8 cellular contexts compared by ENCODE assay signal in the genomic region with DNA sequence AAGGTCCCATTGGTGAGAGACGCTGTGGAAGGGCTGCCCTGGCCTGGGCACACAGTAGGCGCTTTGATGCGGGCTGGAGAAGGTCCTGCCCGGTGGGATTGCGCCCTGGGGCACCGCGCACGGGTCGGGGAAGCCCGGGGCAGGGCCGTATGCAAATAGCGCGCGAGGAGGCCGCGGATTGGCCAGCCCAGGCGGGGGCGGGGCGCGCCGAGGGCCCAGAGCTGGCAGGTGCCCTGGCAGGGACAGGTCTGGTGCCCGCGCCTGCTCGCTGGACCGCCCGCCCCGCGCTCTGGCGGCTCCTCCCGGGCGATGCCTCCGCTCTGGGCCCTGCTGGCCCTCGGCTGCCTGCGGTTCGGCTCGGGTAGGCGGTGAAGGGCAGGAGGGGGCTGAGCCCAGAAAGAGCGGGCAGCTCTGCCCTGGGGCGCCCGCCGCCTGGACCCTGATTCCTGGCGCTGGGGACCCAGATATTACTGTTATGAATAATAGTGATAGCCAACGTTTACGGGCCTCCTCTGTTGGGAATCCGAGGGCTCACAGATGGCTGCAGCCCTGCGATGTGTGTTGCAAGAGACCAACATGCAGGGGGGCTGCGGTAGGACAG. TPM values are rescaled to one million over a fixed set of nuclear protein-coding genes. Genes with fewer than 3 reads are reported as not detected.
DNase-seq lines count a peak whose midpoint lies in the region; ATAC-seq and TF ChIP-seq lines count a peak whose summit lies in the region.

TSS of gene UPK3A (plus strand) at position 245 of the 601 bp plus-strand sequence. CDS start at position 310, 65 bp downstream.

- intact Hi-C loops in heart left ventricle (cut with DNase I) = loop anchor here in 1 of 10 donors (2.0 kb wide), 1 partner anchor 24 kb away; the partner anchor contains the start of gene FAM118A

- H3K27ac ChIP-seq in heart left ventricle (peak within 1 kb of the TSS in 1 of 12 donors; percentile 28), rectal smooth muscle tissue (ENCODE audit: low read depth, low read length) (no peak within 1 kb of the TSS)

- H3K27me3 ChIP-seq in heart left ventricle (peaks cover 0 to 17% (median 0%) of the 10 kb centered on the region in 9 donors), rectal smooth muscle tissue (ENCODE audit: control insufficient read depth, insufficient read depth, low read length) (no peaks in the 10 kb centered on the region)

- DNase-seq in DMS79 (lab: John Stamatoyannopoulos, UW) = peak; percentile 14
- DNase-seq in NCI-H748 treated with DMSO at 0.1 percent for 48 hours (lab: John Stamatoyannopoulos, UW) = peak; percentile 24
- peak; percentile 88 for DNase-seq in activated effector memory CD4-positive, alpha-beta T cell treated with anti-CD3 and anti-CD28 coated beads, Interleukin-2, amount 50 U/mL, for 16 hours
- DNase-seq in heart left ventricle = peak; percentile 53 to 87 (median 77)

- H3K4me3 ChIP-seq in heart left ventricle (peak within 1 kb of the TSS in 10 of 12 donors; percentile 12 to 53 (median 39)), rectal smooth muscle tissue (ENCODE audit: low read length) (peak within 1 kb of the TSS; percentile 43)

- H3K9me3 ChIP-seq in heart left ventricle = no peaks in the 10 kb centered on the region

- ATAC-seq in heart left ventricle = peak; percentile 73 to 96 (median 92)
- ATAC-seq in GM18517 (IDR thresholded peaks at IDR 0.05; ENCODE audit: unreplicated experiment) = no peak
- no peak for ATAC-seq in HG03108 (IDR thresholded peaks at IDR 0.05; ENCODE audit: unreplicated experiment)
- no peak for ATAC-seq in HG03039 (IDR thresholded peaks at IDR 0.05; ENCODE audit: unreplicated experiment)

- H3K4me1 ChIP-seq in heart left ventricle (peaks cover 0 to 31% (median 9%) of the 10 kb centered on the region in 12 donors), rectal smooth muscle tissue (ENCODE audit: control insufficient read depth, insufficient read depth, low read length) (no peaks in the 10 kb centered on the region)

- 4 to 5% (median 5%) methylated on average over 24 to 47 of the region's 47 CpGs for WGBS in heart left ventricle, 4 donors

- no peak for TF ChIP-seq POLR2A in heart left ventricle (IDR thresholded peaks at IDR 0.05)

- no peak for TF ChIP-seq CTCF in heart left ventricle (IDR thresholded peaks at IDR 0.05)

- H3K9ac ChIP-seq in rectal smooth muscle tissue (ENCODE audit: low read length) = no peak within 1 kb of the TSS

- H3K36me3 ChIP-seq in heart left ventricle (no peaks in the 10 kb centered on the region), rectal smooth muscle tissue (ENCODE audit: control insufficient read depth, insufficient read depth, low read length) (no peaks in the 10 kb centered on the region)

RNA-seq across cellular contexts. Expression of gene UPK3A, which starts in this region (rescaled TPM):
- total RNA-seq in heart left ventricle = under 1 TPM in 2 of 9 donors, not detected in 7; 0.34 to 0.45 TPM
- under 1 TPM in 1 of 2 donors, not detected in 1; 0.15 TPM for polyA plus RNA-seq in heart left ventricle

Comparison
In these comparisons a context has a peak if more than half of its experiments do, and no peak if none do; other contexts are left out.
1. Peak in DNase-seq, ATAC-seq and H3K4me3 ChIP-seq in heart left ventricle; RNA of the gene not detected or under 1 TPM.
2. DNase-seq: peak in every context shown above with its lines; median percentile 88 in activated effector memory CD4-positive, alpha-beta T cell treated with anti-CD3 and anti-CD28 coated beads, Interleukin-2, amount 50 U/mL, for 16 hours; 77 in heart left ventricle; 24 in NCI-H748 treated with DMSO at 0.1 percent for 48 hours; 14 in DMS79.